In genomic region chr12:54587315-54587821, GRCh38 we compare ENCODE assay signal across 14 cellular contexts. TPM values are rescaled to one million over a fixed set of nuclear protein-coding genes. Genes with fewer than 3 reads are reported as not detected.
DNase-seq lines count a peak whose midpoint lies in the region; ATAC-seq and TF ChIP-seq lines count a peak whose summit lies in the region.
"Had no signal": no experiment of that assay in that cellular context is flagged by ENCODE, and none has a peak within 500 bp of the region (broad histone marks: within the 10 kb centered on the region; RNA-seq: fewer than 3 reads in every experiment).

No MANE protein-coding gene starts in this region.

- H2BK20ac ChIP-seq in H9 (ENCODE audit: low read depth, low read length, poor library complexity, severe bottlenecking) = no peak overlapping the region

- H2BK15ac ChIP-seq in H9 (ENCODE audit: low read depth, low read length) = no peak overlapping the region

- H3K79me1 ChIP-seq in H9 (ENCODE audit: insufficient read depth, low read depth, low read length, poor library complexity, severe bottlenecking) = no peaks in the 10 kb centered on the region

- no peak overlapping the region for H3K9ac ChIP-seq in H9 (ENCODE audit: extremely low read depth, insufficient read length, low read length)

- H2AK5ac ChIP-seq in H9 (ENCODE audit: insufficient read length, low read length) = no peak overlapping the region

- no peak overlapping the region for H2AFZ ChIP-seq in H9 (ENCODE audit: low read length)

- peaks cover 0 to under 1% (median 0%) of the 10 kb centered on the region in 3 experiments; a peak in 2 of 7 replicates for H3K36me3 Mint-ChIP-seq in H9 (ENCODE audit: insufficient read depth in 1 of 3, low read depth in 3 of 3)
- no peaks in the 10 kb centered on the region for H3K36me3 Mint-ChIP-seq in brain
- H3K36me3 Mint-ChIP-seq: CD4-positive, alpha-beta memory T cell had no signal

- H3K4me1 Mint-ChIP-seq in H9 = peaks cover 49 to 74% of the 10 kb centered on the region in 2 experiments
- H3K4me1 Mint-ChIP-seq in brain = peaks cover 89% of the 10 kb centered on the region

- H3K23me2 ChIP-seq in H9 (ENCODE audit: insufficient read length, low read depth, low read length, poor library complexity, severe bottlenecking) = peaks cover 12% of the 10 kb centered on the region

- intact Hi-C loops in psoas muscle (cut with DNase I) = no loop called here

- no peak overlapping the region for H3K14ac ChIP-seq in H9 (ENCODE audit: insufficient read depth, low read length)

- H3K4me3 Mint-ChIP-seq in H9 (peak overlapping the region; percentile 64 to 86), brain (peak overlapping the region; percentile 68 to 87 (median 83))

- no peak overlapping the region for H4K91ac ChIP-seq in H9 (ENCODE audit: insufficient read length, low read depth, low read length)

- H2BK12ac ChIP-seq in H9 (ENCODE audit: insufficient read length, low read depth, low read length) = no peak overlapping the region

- H3K27me3 ChIP-seq in H9 (ENCODE audit: insufficient read depth, low read length) = peaks cover 12% of the 10 kb centered on the region; the same call in 1 of the 2 replicates
- no peaks in the 10 kb centered on the region for H3K27me3 ChIP-seq in psoas muscle (ENCODE audit: insufficient read depth in 3 of 3, low read length in 2 of 3)

- no peak overlapping the region for H2BK120ac ChIP-seq in H9 (ENCODE audit: low read depth, low read length, poor library complexity, severe bottlenecking)

- TF ChIP-seq CTCF in H9 (conservative IDR thresholded peaks at IDR 0.05) (no peak), brain (conservative IDR thresholded peaks at IDR 0.05) (no peak), psoas muscle (IDR thresholded peaks at IDR 0.05) (no peak)

- no peak overlapping the region for H3K18ac ChIP-seq in H9 (ENCODE audit: insufficient read length, low read depth, low read length)

- H3K56ac ChIP-seq in H9 (ENCODE audit: insufficient read length, low read depth, low read length) = no peak overlapping the region

- no peak overlapping the region for H4K5ac ChIP-seq in H9 (ENCODE audit: insufficient read length, low read depth, low read length)

- H4K8ac ChIP-seq in H9 (replicated peaks; ENCODE audit: insufficient read length, low read depth, low read length) = no peak overlapping the region

- ATAC-seq in psoas muscle (peak; percentile 84 to 92 (median 87)), HG03457 (IDR thresholded peaks at IDR 0.05; ENCODE audit: unreplicated experiment) (no peak)
- ATAC-seq: HCT116 had no signal

- H3K27me3 Mint-ChIP-seq in H9 (ENCODE audit: low read depth) = peaks cover 89% of the 10 kb centered on the region
- H3K27me3 Mint-ChIP-seq in brain = peaks cover 20% of the 10 kb centered on the region

- no peak overlapping the region for H3K23ac ChIP-seq in H9 (ENCODE audit: insufficient read length, low read depth, low read length)

- H3K27ac ChIP-seq in H9 (ENCODE audit: insufficient read length, low read depth, low read length) (no peak overlapping the region), psoas muscle (peak overlapping the region; percentile 82)
- H3K27ac ChIP-seq: HL-60, WERI-Rb-1 had no signal

- peaks cover 0 to 17% of the 10 kb centered on the region in 2 donors for H3K36me3 ChIP-seq in psoas muscle (ENCODE audit: insufficient read depth in 1 of 2, low read depth in 1 of 2)
- H3K36me3 ChIP-seq: WERI-Rb-1 had no signal

- H3K27ac Mint-ChIP-seq in H9 (no peak overlapping the region), brain (peak overlapping the region in 2 of 5 experiments; percentile 72 to 75)
- H3K27ac Mint-ChIP-seq: CD4-positive, alpha-beta memory T cell had no signal

- H3K79me2 ChIP-seq in H9 (ENCODE audit: insufficient read depth, low read length) = no peaks in the 10 kb centered on the region

- no peaks in the 10 kb centered on the region; a peak in 1 of 5 replicates for H3K9me3 Mint-ChIP-seq in H9
- H3K9me3 Mint-ChIP-seq in brain = peaks cover 0 to 2% (median 0%) of the 10 kb centered on the region in 5 experiments
- H3K9me3 Mint-ChIP-seq: CD4-positive, alpha-beta memory T cell had no signal

- H3K9me3 ChIP-seq in H9 (ENCODE audit: control insufficient read depth, low read depth, low read length) (no peaks in the 10 kb centered on the region), psoas muscle (no peaks in the 10 kb centered on the region)

- H3K4me2 ChIP-seq in H9 (ENCODE audit: insufficient read depth, insufficient read length, low read length) = peak overlapping the region; percentile 39

- H3K4me3 ChIP-seq in iPS-11a (ENCODE audit: low read depth, low read length) (peak overlapping the region; percentile 55), psoas muscle (peak overlapping the region; percentile 83)

- WGBS in H9 (ENCODE audit: extremely low coverage, insufficient read length, low lambda C conversion rate) = no CpG with 5 or more reads among the region's 5 CpGs
- WGBS in psoas muscle, 3 donors = 18 to 27% (median 18%) methylated on average over 5 of the region's 5 CpGs

- no peak overlapping the region for H2BK5ac ChIP-seq in H9 (ENCODE audit: insufficient read length, low read length)

- H3K4me1 ChIP-seq in H9 (ENCODE audit: insufficient read depth, low read length) (peaks cover 3% of the 10 kb centered on the region; the same call in 1 of the 2 replicates), psoas muscle (peaks cover 18% of the 10 kb centered on the region)

- H4K20me1 ChIP-seq in H9 (ENCODE audit: control insufficient read depth, insufficient read depth, insufficient read length) = no peaks in the 10 kb centered on the region

- no peak overlapping the region for H3T11ph ChIP-seq in H9 (ENCODE audit: low read length)

- no peak overlapping the region for H3K4ac ChIP-seq in H9 (ENCODE audit: low read depth, low read length)

- DNase-seq in H9 (no peak), psoas muscle (peak; percentile 44 to 85), NCI-H2029 treated with DMSO at 0.1 percent for 48 hours (lab: John Stamatoyannopoulos, UW) (no peak), NCI-H446 (lab: John Stamatoyannopoulos, UW) (no peak)
- DNase-seq in effector CD4-positive, alpha-beta T cell = no peak
- DNase-seq: activated gamma-delta T cell; CD4-positive, alpha-beta memory T cell; NCI-H1694; WERI-Rb-1 had no signal

RNA-seq across cellular contexts. Expression of gene PPP1R1A, which starts 1.1 kb away (rescaled TPM):
- total RNA-seq in H9 (2021) (4.3 and 8.5 TPM in 2 replicates), psoas muscle (100 to 1,000 TPM in 3 of 4 donors, 10 to 100 TPM in 1; 93.7 to 360 (median 247) TPM)
- polyA plus RNA-seq in brain (ENCODE audit: insufficient read depth, low read depth, low replicate concordance) (16.0 TPM), psoas muscle (100 to 1,000 TPM; 187 to 265 (median 203) TPM)
- total RNA-seq: CD4-positive, alpha-beta memory T cell had no signal
- polyA plus RNA-seq: CD4-positive, alpha-beta memory T cell had no signal

RNA-seq across cellular contexts. Expression of gene PDE1B, which starts 38.0 kb away (rescaled TPM):
- total RNA-seq in H9 (2021) = 1.6 and 2.1 TPM in 2 replicates
- 17.9 TPM for polyA plus RNA-seq in brain (ENCODE audit: insufficient read depth, low read depth, low replicate concordance)
- 1 to 10 TPM; 1.2 to 2.6 (median 1.7) TPM for total RNA-seq in psoas muscle
- 1 to 10 TPM; 1.1 to 1.8 (median 1.1) TPM for polyA plus RNA-seq in psoas muscle

RNA-seq across cellular contexts. Expression of gene LACRT, which starts 47.3 kb away (rescaled TPM):
- not detected in 2 replicates for total RNA-seq in H9 (2021)
- polyA plus RNA-seq in brain (ENCODE audit: insufficient read depth, low read depth, low replicate concordance) = not detected
- total RNA-seq in psoas muscle = not detected
- not detected for polyA plus RNA-seq in psoas muscle
- total RNA-seq: CD4-positive, alpha-beta memory T cell had no signal
- polyA plus RNA-seq: CD4-positive, alpha-beta memory T cell had no signal

Comparison
In these comparisons a context has a peak if more than half of its experiments do, and no peak if none do; other contexts are left out.
1. DNase-seq: peak in psoas muscle (2 of 2); none in H9 (single experiment), effector CD4-positive, alpha-beta T cell (single experiment), NCI-H2029 treated with DMSO at 0.1 percent for 48 hours (single experiment) and NCI-H446 (0 of 2).